Comparison of ENCODE assay signal across 8 cellular contexts in the genomic region with DNA sequence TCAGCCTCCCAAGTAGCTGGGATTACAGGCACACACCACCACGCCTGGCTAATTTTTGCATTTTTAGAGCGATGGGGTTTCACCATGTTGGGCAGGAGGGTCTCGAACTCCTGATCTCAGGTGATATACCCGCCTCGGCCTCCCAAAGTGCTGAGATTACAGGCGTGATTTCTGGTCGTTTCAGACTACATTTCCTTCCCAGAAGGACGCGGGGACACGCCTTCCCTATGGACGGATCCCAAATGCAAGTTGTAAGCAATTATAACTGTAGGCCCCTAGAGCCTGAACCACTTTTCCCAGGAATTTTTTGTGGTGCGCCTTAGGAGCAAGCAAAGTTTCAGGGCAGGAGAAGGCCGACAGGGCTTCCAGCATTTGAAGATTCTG. TPM values are rescaled to one million over a fixed set of nuclear protein-coding genes. Genes with fewer than 3 reads are reported as not detected.
DNase-seq lines count a peak whose midpoint lies in the region; ATAC-seq and TF ChIP-seq lines count a peak whose summit lies in the region.

No MANE protein-coding gene starts in this region.

- CTCF ChIA-PET in CD8-positive, alpha-beta memory T cell (lab: Charles Lee) = interaction anchor here (2.6 kb wide), 1 partner anchor 95 kb away, joined by 7 read pairs; no protein-coding TSS in a partner anchor

- H3K4me1 Mint-ChIP-seq in CD8-positive, alpha-beta memory T cell = peaks cover 16 to 19% (median 18%) of the 10 kb centered on the region in 3 donors

- H3K9me3 Mint-ChIP-seq in CD8-positive, alpha-beta memory T cell = peaks cover 0 to 27% (median 9%) of the 10 kb centered on the region in 5 donors

- peak overlapping the region; percentile 99 for H2AFZ ChIP-seq in parathyroid adenoma

- H3K4me2 ChIP-seq in parathyroid adenoma (ENCODE audit: low read length) = peak overlapping the region; percentile 47

- no peak for DNase-seq in CD8-positive, alpha-beta memory T cell
- DNase-seq in RWPE2 (ENCODE audit: low spot score) (no peak), ureter (ENCODE audit: low spot score) (no peak), HK-2 (ENCODE audit: unreplicated experiment) (no peak)
- DNase-seq in activated CD4-positive, CD25-positive, alpha-beta regulatory T cell treated with anti-CD3 and anti-CD28 coated beads, Interleukin-2, amount 50 U/mL, for 72 hours = no peak

- ATAC-seq in RWPE2 (ENCODE audit: low read depth) = no peak
- ATAC-seq in HG03025 (IDR thresholded peaks at IDR 0.05; ENCODE audit: low FRiP score, unreplicated experiment) = no peak

- H3K27me3 Mint-ChIP-seq in CD8-positive, alpha-beta memory T cell = no peaks in the 10 kb centered on the region

- no peak for TF ChIP-seq CTCF in RWPE2 (IDR thresholded peaks at IDR 0.05; ENCODE audit: poor library complexity, severe bottlenecking)
- no peak for TF ChIP-seq CTCF in parathyroid adenoma (IDR thresholded peaks at IDR 0.05)

- peak overlapping the region; percentile 55 for H3K27ac ChIP-seq in CD8-positive, alpha-beta memory T cell (ENCODE audit: low read depth, low read length)
- H3K27ac ChIP-seq in RWPE2 (ENCODE audit: poor library complexity, severe bottlenecking) = peak overlapping the region; percentile 46
- H3K27ac ChIP-seq in esophagus (ENCODE audit: low read depth in 2 of 2, low read length in 1 of 2) = peak overlapping the region; percentile 82 to 85
- peak overlapping the region; percentile 88 for H3K27ac ChIP-seq in parathyroid adenoma

- H3K79me2 ChIP-seq in parathyroid adenoma = no peaks in the 10 kb centered on the region

- POLR2A ChIA-PET in CD8-positive, alpha-beta memory T cell (lab: Charles Lee) = interaction anchor here (0.8 to 1.0 kb wide), 4 partner anchors 16 to 361 kb away, joined by 3 to 5 read pairs (median 3); a partner anchor contains a TSS

- H3K27me3 ChIP-seq in CD8-positive, alpha-beta memory T cell (ENCODE audit: insufficient read depth, low read length, poor library complexity, severe bottlenecking) = no peaks in the 10 kb centered on the region
- H3K27me3 ChIP-seq in RWPE2 (ENCODE audit: insufficient read depth, poor library complexity, severe bottlenecking) (no peaks in the 10 kb centered on the region), esophagus (ENCODE audit: control insufficient read depth in 1 of 2, insufficient read depth in 2 of 2, low read length in 2 of 2) (no peaks in the 10 kb centered on the region), parathyroid adenoma (ENCODE audit: control insufficient read depth, insufficient read depth, low read length) (no peaks in the 10 kb centered on the region)

- WGBS in esophagus, 2 donors = 63 to 69% methylated on average over 13 of the region's 13 CpGs

- H3K27ac Mint-ChIP-seq in CD8-positive, alpha-beta memory T cell = peak overlapping the region; percentile 85 to 98 (median 96)

- H3K36me3 ChIP-seq in CD8-positive, alpha-beta memory T cell (ENCODE audit: insufficient read depth, low read length) = no peaks in the 10 kb centered on the region
- H3K36me3 ChIP-seq in RWPE2 (ENCODE audit: low read depth) (peaks cover 11% of the 10 kb centered on the region; the same call in 1 of the 2 replicates), esophagus (ENCODE audit: control insufficient read depth in 2 of 2, insufficient read depth in 2 of 2, low read length in 1 of 2) (no peaks in the 10 kb centered on the region), parathyroid adenoma (ENCODE audit: control insufficient read depth, insufficient read depth, low read length) (no peaks in the 10 kb centered on the region)

- H3K9me3 ChIP-seq in CD8-positive, alpha-beta memory T cell (ENCODE audit: low read length) = peaks cover 5% of the 10 kb centered on the region
- H3K9me3 ChIP-seq in RWPE2 (ENCODE audit: severe bottlenecking) (no peaks in the 10 kb centered on the region), esophagus (ENCODE audit: control insufficient read depth in 2 of 2, insufficient read depth in 1 of 2, low read depth in 1 of 2, low read length in 1 of 2) (peaks cover 0 to 13% of the 10 kb centered on the region in 2 donors), parathyroid adenoma (ENCODE audit: control insufficient read depth, low read length) (no peaks in the 10 kb centered on the region)

- H3K36me3 Mint-ChIP-seq in CD8-positive, alpha-beta memory T cell = peaks cover 2 to 36% (median 19%) of the 10 kb centered on the region in 3 donors

- peak overlapping the region; percentile 97 to 99 (median 97) for H3K4me3 Mint-ChIP-seq in CD8-positive, alpha-beta memory T cell

- H3K9ac ChIP-seq in parathyroid adenoma = no peak overlapping the region

- peak overlapping the region; percentile 91 for H3K4me3 ChIP-seq in CD8-positive, alpha-beta memory T cell (ENCODE audit: low read length)
- peak overlapping the region; percentile 60 for H3K4me3 ChIP-seq in RWPE2 (ENCODE audit: severe bottlenecking)
- peak overlapping the region; percentile 63 to 72 for H3K4me3 ChIP-seq in esophagus (ENCODE audit: low read depth in 1 of 2, low read length in 2 of 2)
- H3K4me3 ChIP-seq in parathyroid adenoma (ENCODE audit: low read depth, low read length) = peak overlapping the region; percentile 55

- H3K4me1 ChIP-seq in CD8-positive, alpha-beta memory T cell (ENCODE audit: insufficient read depth, low read length) = peaks cover 13% of the 10 kb centered on the region
- no peaks in the 10 kb centered on the region for H3K4me1 ChIP-seq in RWPE2 (ENCODE audit: insufficient read depth, poor library complexity, severe bottlenecking)
- peaks cover 5 to 9% of the 10 kb centered on the region in 2 donors for H3K4me1 ChIP-seq in esophagus (ENCODE audit: control insufficient read depth in 2 of 2, insufficient read depth in 2 of 2, low read length in 1 of 2)
- H3K4me1 ChIP-seq in parathyroid adenoma = peaks cover 3% of the 10 kb centered on the region

RNA-seq across cellular contexts. Expression of a gene that starts 17.8 kb away (rescaled TPM):
- total RNA-seq in CD8-positive, alpha-beta memory T cell = 10 to 100 TPM; 17.5 to 18.6 TPM
- 43.9 TPM for polyA plus RNA-seq in CD8-positive, alpha-beta memory T cell
- 1 to 10 TPM; 4.7 to 6.1 TPM for polyA plus RNA-seq in esophagus
- total RNA-seq in ureter = 23.9 TPM

RNA-seq across cellular contexts. Expression of a gene that starts 52.6 kb away (rescaled TPM):
- 1 to 10 TPM; 5.6 to 6.6 TPM for total RNA-seq in CD8-positive, alpha-beta memory T cell
- 4.7 TPM for polyA plus RNA-seq in CD8-positive, alpha-beta memory T cell
- under 1 TPM; 0.82 to 0.96 TPM for polyA plus RNA-seq in esophagus
- total RNA-seq in ureter = 6.8 TPM
